14 cellular contexts compared by ENCODE assay signal in the genomic region with DNA sequence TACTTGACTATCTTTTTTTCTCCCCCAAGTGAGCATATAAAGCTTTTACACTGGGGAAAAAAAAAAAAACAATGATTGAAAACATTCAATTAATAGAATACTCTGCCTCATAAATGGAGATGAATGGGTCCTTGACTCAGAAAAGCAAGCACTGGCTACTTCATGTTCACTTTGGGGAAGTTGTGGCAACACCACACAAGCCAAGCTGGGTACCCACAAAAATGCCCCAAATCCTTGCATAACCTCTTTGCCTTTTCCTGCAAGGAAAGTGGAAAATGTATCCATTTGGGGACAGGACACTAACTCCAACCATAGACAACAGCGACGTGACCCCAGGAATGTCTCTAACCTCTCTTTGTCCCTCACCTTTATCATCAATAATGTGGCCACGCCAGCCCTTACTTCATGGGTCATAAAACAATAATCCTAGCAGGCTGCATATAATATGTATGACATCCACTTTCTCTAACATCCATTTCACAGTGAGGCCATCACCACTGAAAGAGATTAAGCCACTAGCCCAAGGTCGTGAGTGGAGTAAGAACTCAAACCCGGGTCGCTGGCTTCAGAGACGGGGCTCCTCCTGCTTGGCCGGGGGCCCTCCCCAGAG. TPM values are rescaled to one million over a fixed set of nuclear protein-coding genes. Genes with fewer than 3 reads are reported as not detected.
DNase-seq lines count a peak whose midpoint lies in the region; ATAC-seq and TF ChIP-seq lines count a peak whose summit lies in the region.
"Had no signal": no experiment of that assay in that cellular context is flagged by ENCODE, and none has a peak within 500 bp of the region (broad histone marks: within the 10 kb centered on the region; RNA-seq: fewer than 3 reads in every experiment).

No MANE protein-coding gene starts in this region.

- TF ChIP-seq POLR2A in heart left ventricle (IDR thresholded peaks at IDR 0.05) (no peak), Peyer's patch (IDR thresholded peaks at IDR 0.05) (no peak)

- H3K27me3 ChIP-seq in heart left ventricle, result no peaks in the 10 kb centered on the region
- no peaks in the 10 kb centered on the region for H3K27me3 ChIP-seq in Peyer's patch
- H3K27me3 ChIP-seq in subcutaneous abdominal adipose tissue (ENCODE audit: control insufficient read depth in 5 of 5, insufficient read depth in 4 of 5, low read length in 5 of 5), result no peaks in the 10 kb centered on the region

- ATAC-seq in heart left ventricle (no peak), left cardiac atrium (no peak), left colon (peak; percentile 73), HG03342 (IDR thresholded peaks at IDR 0.05; ENCODE audit: unreplicated experiment) (no peak), GM18498 (IDR thresholded peaks at IDR 0.05; ENCODE audit: unreplicated experiment) (no peak), GM18502 (IDR thresholded peaks at IDR 0.05; ENCODE audit: poor library complexity, unreplicated experiment) (no peak)

- peaks cover 0 to 61% (median 28%) of the 10 kb centered on the region in 12 donors for H3K4me1 ChIP-seq in heart left ventricle
- peaks cover 0 to 41% (median 20%) of the 10 kb centered on the region in 4 donors for H3K4me1 ChIP-seq in Peyer's patch
- peaks cover 1 to 54% (median 33%) of the 10 kb centered on the region in 5 donors for H3K4me1 ChIP-seq in subcutaneous abdominal adipose tissue (ENCODE audit: control insufficient read depth in 5 of 5, insufficient read depth in 5 of 5, low read length in 5 of 5)

- H3K4me3 ChIP-seq in heart left ventricle, result peak overlapping the region in 1 of 12 donors; percentile 73
- no peak overlapping the region for H3K4me3 ChIP-seq in Peyer's patch
- peak overlapping the region in 1 of 5 donors; percentile 74 for H3K4me3 ChIP-seq in subcutaneous abdominal adipose tissue (ENCODE audit: low read depth in 1 of 5, low read length in 5 of 5)

- 70 to 83% (median 77%) methylated on average over 8 of the region's 8 CpGs for WGBS in heart left ventricle, 4 donors

- DNase-seq in heart left ventricle (no peak), left cardiac atrium (no peak), Peyer's patch (no peak), left colon (no peak)
- DNase-seq: activated CD4-positive, alpha-beta T cell treated with anti-CD3 and anti-CD28 coated beads for 48 hours; cortex of kidney; MM.1S; NCI-H2227 treated with DMSO at 0.1 percent for 48 hours; stimulated activated CD4-positive, alpha-beta T cell treated with anti-CD3 and anti-CD28 coated beads, Interleukin-4, amount 100 ng/mL, for 1 hour; stimulated activated naive CD4-positive, alpha-beta T cell had no signal

- intact Hi-C loops in heart left ventricle (cut with DNase I), result no loop called here
- intact Hi-C loops in left cardiac atrium (cut with DNase I), result no loop called here
- intact Hi-C loops in left colon (cut with DNase I, micrococcal nuclease), result no loop called here

- TF ChIP-seq CTCF in heart left ventricle (IDR thresholded peaks at IDR 0.05) (no peak), Peyer's patch (IDR thresholded peaks at IDR 0.05) (no peak)

- H3K9ac ChIP-seq in subcutaneous abdominal adipose tissue (ENCODE audit: low read length in 5 of 5), result peak overlapping the region in 1 of 5 donors; percentile 34

- H3K9me3 ChIP-seq in heart left ventricle (no peaks in the 10 kb centered on the region), Peyer's patch (no peaks in the 10 kb centered on the region), subcutaneous abdominal adipose tissue (ENCODE audit: control insufficient read depth in 5 of 5, low read length in 5 of 5) (no peaks in the 10 kb centered on the region)

- H3K27ac ChIP-seq in heart left ventricle, result peak overlapping the region in 7 of 12 donors; percentile 9 to 88 (median 84)
- peak overlapping the region in 3 of 4 donors; percentile 44 to 95 (median 81) for H3K27ac ChIP-seq in Peyer's patch
- peak overlapping the region; percentile 69 for H3K27ac ChIP-seq in subcutaneous abdominal adipose tissue (ENCODE audit: low read depth, low read length)

- peaks cover 0 to 23% (median 6%) of the 10 kb centered on the region in 9 donors for H3K36me3 ChIP-seq in heart left ventricle
- H3K36me3 ChIP-seq in Peyer's patch, result peaks cover 0 to 9% (median 0%) of the 10 kb centered on the region in 3 donors
- peaks cover 0 to 19% (median 7%) of the 10 kb centered on the region in 5 donors for H3K36me3 ChIP-seq in subcutaneous abdominal adipose tissue (ENCODE audit: control insufficient read depth in 5 of 5, insufficient read depth in 5 of 5, low read length in 5 of 5)

RNA-seq across cellular contexts. Expression of gene ECE1, which starts 2.3 kb away (rescaled TPM):
- total RNA-seq in heart left ventricle (100 to 1,000 TPM in 1 of 9 donors, 10 to 100 TPM in 8; 37.3 to 140 (median 59.4) TPM), left cardiac atrium (100 to 1,000 TPM in 1 of 2 donors, 10 to 100 TPM in 1; 66.2 to 138 TPM), Peyer's patch (100 to 1,000 TPM; 105 to 122 (median 112) TPM), left colon (100 to 1,000 TPM; 110 to 165 TPM)
- 10 to 100 TPM; 38.4 to 61.3 TPM for polyA plus RNA-seq in heart left ventricle
